In the genomic region with DNA sequence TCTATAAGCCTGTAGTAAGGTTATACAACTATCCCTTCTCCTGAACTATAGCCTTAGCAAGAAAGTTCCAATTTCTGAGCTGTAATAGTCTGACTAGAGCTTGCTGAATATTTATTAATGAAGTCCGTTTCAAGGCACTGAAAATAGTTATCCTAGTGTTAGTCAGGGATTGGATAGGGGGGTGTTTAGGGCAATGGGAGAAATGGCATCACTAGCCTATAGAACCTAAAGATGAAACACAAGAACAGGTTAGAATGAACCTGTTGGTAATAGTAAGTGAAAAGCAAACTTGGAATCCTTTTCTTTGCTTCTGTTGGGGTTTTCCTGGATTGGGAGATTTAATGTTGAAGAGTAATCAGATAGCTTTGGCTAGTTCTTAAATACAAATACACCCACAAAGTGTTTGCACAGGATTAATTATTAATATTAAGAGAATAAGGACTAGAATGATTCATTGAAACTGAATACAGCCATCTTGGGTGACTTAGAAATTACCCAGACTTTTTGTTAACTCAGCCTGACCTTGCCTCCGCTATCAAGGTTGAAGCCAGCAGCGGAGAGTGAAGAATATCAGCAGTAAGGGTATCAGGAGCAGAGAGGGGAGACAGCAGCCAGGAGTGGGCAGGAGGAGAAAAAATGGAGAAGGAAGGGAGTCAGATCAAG, we compare ENCODE assay signal across 19 cellular contexts. TPM values are rescaled to one million over a fixed set of nuclear protein-coding genes. Genes with fewer than 3 reads are reported as not detected.
DNase-seq lines count a peak whose midpoint lies in the region; ATAC-seq, FAIRE-seq and TF ChIP-seq lines count a peak whose summit lies in the region.
"Had no signal": no experiment of that assay in that cellular context is flagged by ENCODE, and none has a peak within 500 bp of the region (broad histone marks: within the 10 kb centered on the region; RNA-seq: fewer than 3 reads in every experiment).

No MANE protein-coding gene starts in this region.

- FAIRE-seq in GM12891 (lab: Jason Lieb, UNC) = peak; percentile 20

- H3K27me3 ChIP-seq in left lung (no peaks in the 10 kb centered on the region), ovary (no peaks in the 10 kb centered on the region)
- H3K27me3 ChIP-seq: esophagus muscularis mucosa, heart right ventricle, neural progenitor cell had no signal

- DNase-seq in GM12891 (ENCODE audit: insufficient read length, low spot score) = no peak
- no peak for DNase-seq in left lung
- peak; percentile 95 for DNase-seq in renal cortical epithelial cell (ENCODE audit: low read depth)
- no peak for DNase-seq in ovary
- DNase-seq in dermis blood vessel endothelial cell = no peak
- no peak for DNase-seq in NCI-H524 treated with DMSO at 0.1 percent for 48 hours (lab: John Stamatoyannopoulos, UW)
- DNase-seq: activated CD4-positive, alpha-beta T cell treated with anti-CD3 and anti-CD28 coated beads for 48 hours; activated T-cell treated with anti-CD3 and anti-CD28 coated beads, Interleukin-2, amount 50 U/mL, for 48 hours; heart right ventricle; MV-4-11; SIG-M5; stimulated activated naive CD4-positive, alpha-beta T cell treated with Interleukin-2 at 50 U/mL for 16 hours; T1000 had no signal

- peak; percentile 81 for ATAC-seq in left lung
- ATAC-seq: heart right ventricle had no signal

- TF ChIP-seq EP300 in ovary (IDR thresholded peaks at IDR 0.05) = no peak

- H3K36me3 ChIP-seq in left lung (peaks cover 0 to 16% of the 10 kb centered on the region in 2 donors), ovary (no peaks in the 10 kb centered on the region)

- 86 to 94% (median 89%) methylated on average over 3 of the region's 3 CpGs for WGBS in ovary, 3 donors

- no peak overlapping the region for H3K4me3 ChIP-seq in left lung
- no peak overlapping the region for H3K4me3 ChIP-seq in ovary
- H3K4me3 ChIP-seq: esophagus muscularis mucosa, HAP-1, heart right ventricle, neural progenitor cell, skin epidermis had no signal

- TF ChIP-seq CTCF in VCaP (conservative IDR thresholded peaks at IDR 0.05) (no peak), left lung (IDR thresholded peaks at IDR 0.05) (no peak), ovary (IDR thresholded peaks at IDR 0.05) (no peak)

- H3K9me3 ChIP-seq in left lung = no peaks in the 10 kb centered on the region
- no peaks in the 10 kb centered on the region for H3K9me3 ChIP-seq in ovary
- H3K9me3 ChIP-seq: esophagus muscularis mucosa, HAP-1, heart right ventricle had no signal

- H3K27ac ChIP-seq in VCaP = peak overlapping the region; percentile 66
- peak overlapping the region; percentile 22 to 41 for H3K27ac ChIP-seq in left lung
- no peak overlapping the region for H3K27ac ChIP-seq in ovary
- H3K27ac ChIP-seq: C4-2B, esophagus muscularis mucosa, heart right ventricle, neural progenitor cell, skin epidermis had no signal

- intact Hi-C loops in left lung (cut with DNase I) = no loop called here
- intact Hi-C loops in ovary (cut with DNase I) = no loop called here

- H3K4me1 ChIP-seq in left lung (peaks cover 10 to 77% of the 10 kb centered on the region in 2 donors), ovary (ENCODE audit: insufficient read depth) (peaks cover 8% of the 10 kb centered on the region)
- H3K4me1 ChIP-seq: neural progenitor cell had no signal

- TF ChIP-seq POLR2A in GM12891 (IDR thresholded peaks at IDR 0.05; ENCODE audit: low read depth, low read length) (no peak), ovary (IDR thresholded peaks at IDR 0.05) (no peak)

TF ChIP-seq in GM12891, 5 proteins besides CTCF, POLR2A, EP300 and RAD21:
- no peak for TF ChIP-seq TAF1 (IDR thresholded peaks at IDR 0.05; ENCODE audit: low read depth, low read length)
- no peak for TF ChIP-seq SPI1 (IDR thresholded peaks at IDR 0.05; ENCODE audit: low read depth, low read length)
- no peak for TF ChIP-seq POLR2AphosphoS5 (IDR thresholded peaks at IDR 0.05; ENCODE audit: low read depth, low read length)
TF ChIP-seq in GM12891: peak in this region for 0.

RNA-seq across cellular contexts. Expression of gene CCNT2, which starts 14.4 kb away (rescaled TPM):
- 10.1 TPM for polyA plus RNA-seq in GM12891 (2012; ENCODE audit: low read depth, missing spikeins)
- total RNA-seq in left lung = 10 to 100 TPM; 29.3 to 40.6 TPM
- 18.9 and 38.2 TPM in 2 replicates for total RNA-seq in renal cortical epithelial cell
- 10 to 100 TPM; 25.5 to 46.5 (median 38.4) TPM for total RNA-seq in ovary
- polyA plus RNA-seq in ovary = 10 to 100 TPM; 14.0 to 20.6 TPM
- total RNA-seq in dermis blood vessel endothelial cell = 32.6 and 35.1 TPM in 2 replicates

Comparison
In these comparisons a context has a peak if more than half of its experiments do, and no peak if none do; other contexts are left out.
1. H3K27ac ChIP-seq: peak in VCaP (single experiment) and left lung (2 of 2); none in ovary (0 of 2).